1 cellular context compared by ENCODE assay signal in the genomic region with DNA sequence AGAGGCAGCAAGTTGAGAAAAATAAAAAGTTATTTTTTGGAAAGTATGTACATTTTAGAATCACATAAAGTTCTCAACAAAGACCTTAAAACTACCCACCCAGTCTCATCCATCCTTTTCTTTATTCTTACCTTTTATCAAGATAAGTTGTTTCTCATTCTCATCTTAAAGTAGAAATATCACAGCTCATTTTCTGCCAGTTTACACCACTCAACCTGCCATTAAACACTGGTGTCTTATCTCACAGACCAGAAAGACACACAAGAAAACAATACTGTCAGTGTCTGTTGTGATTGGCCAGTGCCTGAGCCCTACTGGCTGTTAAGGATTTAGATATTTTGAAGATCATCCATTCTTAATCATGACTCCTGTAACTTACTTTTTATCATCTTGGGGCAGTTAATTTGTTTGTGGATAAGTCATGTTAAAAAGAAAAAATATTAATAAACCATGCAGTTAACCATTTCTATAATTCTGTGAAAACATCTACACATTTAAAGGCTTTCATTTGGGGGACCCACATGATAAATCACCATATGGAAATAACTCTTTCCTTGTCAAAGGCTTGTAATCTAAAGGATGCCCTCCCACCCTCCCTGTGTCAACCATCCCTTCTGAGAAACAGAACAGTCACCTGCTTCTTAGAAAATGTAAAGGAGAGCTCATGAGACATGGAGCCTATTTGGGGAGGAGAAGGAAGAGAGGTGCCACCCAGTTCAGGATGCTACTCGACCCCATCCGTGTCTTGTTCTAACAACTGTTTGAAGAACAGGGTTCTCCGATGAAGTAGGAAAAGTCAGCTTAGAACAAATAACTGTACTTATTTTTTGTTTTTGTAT.
TF ChIP-seq lines count a peak whose summit lies in the region.

No MANE protein-coding gene starts in this region.

TF ChIP-seq in K562, 482 proteins besides CTCF, POLR2A, EP300 and RAD21 (continued from another document and continues in another):
- TF ChIP-seq, protein P1, sequence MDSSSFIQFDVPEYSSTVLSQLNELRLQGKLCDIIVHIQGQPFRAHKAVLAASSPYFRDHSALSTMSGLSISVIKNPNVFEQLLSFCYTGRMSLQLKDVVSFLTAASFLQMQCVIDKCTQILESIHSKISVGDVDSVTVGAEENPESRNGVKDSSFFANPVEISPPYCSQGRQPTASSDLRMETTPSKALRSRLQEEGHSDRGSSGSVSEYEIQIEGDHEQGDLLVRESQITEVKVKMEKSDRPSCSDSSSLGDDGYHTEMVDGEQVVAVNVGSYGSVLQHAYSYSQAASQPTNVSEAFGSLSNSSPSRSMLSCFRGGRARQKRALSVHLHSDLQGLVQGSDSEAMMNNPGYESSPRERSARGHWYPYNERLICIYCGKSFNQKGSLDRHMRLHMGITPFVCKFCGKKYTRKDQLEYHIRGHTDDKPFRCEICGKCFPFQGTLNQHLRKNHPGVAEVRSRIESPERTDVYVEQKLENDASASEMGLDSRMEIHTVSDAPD (CRISPR knock-in tag; IDR thresholded peaks at IDR 0.05): no peak
- TF ChIP-seq, protein P2, sequence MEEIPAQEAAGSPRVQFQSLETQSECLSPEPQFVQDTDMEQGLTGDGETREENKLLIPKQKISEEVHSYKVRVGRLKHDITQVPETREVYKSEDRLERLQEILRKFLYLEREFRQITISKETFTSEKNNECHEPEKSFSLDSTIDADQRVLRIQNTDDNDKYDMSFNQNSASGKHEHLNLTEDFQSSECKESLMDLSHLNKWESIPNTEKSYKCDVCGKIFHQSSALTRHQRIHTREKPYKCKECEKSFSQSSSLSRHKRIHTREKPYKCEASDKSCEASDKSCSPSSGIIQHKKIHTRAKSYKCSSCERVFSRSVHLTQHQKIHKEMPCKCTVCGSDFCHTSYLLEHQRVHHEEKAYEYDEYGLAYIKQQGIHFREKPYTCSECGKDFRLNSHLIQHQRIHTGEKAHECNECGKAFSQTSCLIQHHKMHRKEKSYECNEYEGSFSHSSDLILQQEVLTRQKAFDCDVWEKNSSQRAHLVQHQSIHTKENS (CRISPR knock-in tag; IDR thresholded peaks at IDR 0.05): no peak
- TF ChIP-seq NFYB (IDR thresholded peaks at IDR 0.05; ENCODE audit: extremely low read depth, insufficient read length): peak; percentile 53
- TF ChIP-seq SMARCE1 (IDR thresholded peaks at IDR 0.05): peak; percentile 65
- peak; percentile 81 to 85 for TF ChIP-seq KDM1A (IDR thresholded peaks at IDR 0.05)
- peak; percentile 69; the same call in 1 of the 2 replicates for TF ChIP-seq NBN (IDR thresholded peaks at IDR 0.05; ENCODE audit: low read depth)
- TF ChIP-seq NRF1 (conservative IDR thresholded peaks at IDR 0.05 in 1 of 2, IDR thresholded peaks at IDR 0.05 in 1 of 2): no peak
- TF ChIP-seq, protein P3, sequence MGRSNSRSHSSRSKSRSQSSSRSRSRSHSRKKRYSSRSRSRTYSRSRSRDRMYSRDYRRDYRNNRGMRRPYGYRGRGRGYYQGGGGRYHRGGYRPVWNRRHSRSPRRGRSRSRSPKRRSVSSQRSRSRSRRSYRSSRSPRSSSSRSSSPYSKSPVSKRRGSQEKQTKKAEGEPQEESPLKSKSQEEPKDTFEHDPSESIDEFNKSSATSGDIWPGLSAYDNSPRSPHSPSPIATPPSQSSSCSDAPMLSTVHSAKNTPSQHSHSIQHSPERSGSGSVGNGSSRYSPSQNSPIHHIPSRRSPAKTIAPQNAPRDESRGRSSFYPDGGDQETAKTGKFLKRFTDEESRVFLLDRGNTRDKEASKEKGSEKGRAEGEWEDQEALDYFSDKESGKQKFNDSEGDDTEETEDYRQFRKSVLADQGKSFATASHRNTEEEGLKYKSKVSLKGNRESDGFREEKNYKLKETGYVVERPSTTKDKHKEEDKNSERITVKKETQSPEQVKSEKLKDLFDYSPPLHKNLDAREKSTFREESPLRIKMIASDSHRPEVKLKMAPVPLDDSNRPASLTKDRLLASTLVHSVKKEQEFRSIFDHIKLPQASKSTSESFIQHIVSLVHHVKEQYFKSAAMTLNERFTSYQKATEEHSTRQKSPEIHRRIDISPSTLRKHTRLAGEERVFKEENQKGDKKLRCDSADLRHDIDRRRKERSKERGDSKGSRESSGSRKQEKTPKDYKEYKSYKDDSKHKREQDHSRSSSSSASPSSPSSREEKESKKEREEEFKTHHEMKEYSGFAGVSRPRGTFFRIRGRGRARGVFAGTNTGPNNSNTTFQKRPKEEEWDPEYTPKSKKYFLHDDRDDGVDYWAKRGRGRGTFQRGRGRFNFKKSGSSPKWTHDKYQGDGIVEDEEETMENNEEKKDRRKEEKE (IDR thresholded peaks at IDR 0.05; ENCODE audit: borderline replicate concordance in 1 of 2, control insufficient read depth in 1 of 2, low read depth in 2 of 2, low read length in 1 of 2): 0 out of 4 replicates have a peak, but pooled peaks of 1 of the 2 experiments have one; percentile 53
- TF ChIP-seq HES1 (IDR thresholded peaks at IDR 0.05; ENCODE audit: low read depth): peak; percentile 31; the same call in 1 of the 2 replicates
- no peak for TF ChIP-seq DNMT1 (IDR thresholded peaks at IDR 0.05)
- TF ChIP-seq ZNF77 (CRISPR knock-in tag; IDR thresholded peaks at IDR 0.05): no peak
- TF ChIP-seq ZNF253 (CRISPR knock-in tag; conservative IDR thresholded peaks at IDR 0.05): no peak
- no peak for TF ChIP-seq ZNF507 (tag; conservative IDR thresholded peaks at IDR 0.05)
- TF ChIP-seq ZBTB2 (IDR thresholded peaks at IDR 0.05): peak; percentile 48; the same call in 1 of the 2 replicates
- TF ChIP-seq, protein P4, sequence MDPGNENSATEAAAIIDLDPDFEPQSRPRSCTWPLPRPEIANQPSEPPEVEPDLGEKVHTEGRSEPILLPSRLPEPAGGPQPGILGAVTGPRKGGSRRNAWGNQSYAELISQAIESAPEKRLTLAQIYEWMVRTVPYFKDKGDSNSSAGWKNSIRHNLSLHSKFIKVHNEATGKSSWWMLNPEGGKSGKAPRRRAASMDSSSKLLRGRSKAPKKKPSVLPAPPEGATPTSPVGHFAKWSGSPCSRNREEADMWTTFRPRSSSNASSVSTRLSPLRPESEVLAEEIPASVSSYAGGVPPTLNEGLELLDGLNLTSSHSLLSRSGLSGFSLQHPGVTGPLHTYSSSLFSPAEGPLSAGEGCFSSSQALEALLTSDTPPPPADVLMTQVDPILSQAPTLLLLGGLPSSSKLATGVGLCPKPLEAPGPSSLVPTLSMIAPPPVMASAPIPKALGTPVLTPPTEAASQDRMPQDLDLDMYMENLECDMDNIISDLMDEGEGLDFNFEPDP (CRISPR knock-in tag; IDR thresholded peaks at IDR 0.05): no peak
- TF ChIP-seq ZNF766 (CRISPR knock-in tag; conservative IDR thresholded peaks at IDR 0.05): 0 out of 2 replicates have a peak, but pooled peaks have one; percentile 26
- peak; percentile 78 for TF ChIP-seq STAT5A (IDR thresholded peaks at IDR 0.05; ENCODE audit: borderline replicate concordance, low read length)
- peak; percentile 84 for TF ChIP-seq PML (IDR thresholded peaks at IDR 0.05; ENCODE audit: low read length)
- no peak for TF ChIP-seq ZNF384 (IDR thresholded peaks at IDR 0.05; ENCODE audit: low read depth, low read length)
- peak; percentile 77 for TF ChIP-seq DACH1 (IDR thresholded peaks at IDR 0.05; ENCODE audit: partially characterized antibody)
- TF ChIP-seq, protein P5, sequence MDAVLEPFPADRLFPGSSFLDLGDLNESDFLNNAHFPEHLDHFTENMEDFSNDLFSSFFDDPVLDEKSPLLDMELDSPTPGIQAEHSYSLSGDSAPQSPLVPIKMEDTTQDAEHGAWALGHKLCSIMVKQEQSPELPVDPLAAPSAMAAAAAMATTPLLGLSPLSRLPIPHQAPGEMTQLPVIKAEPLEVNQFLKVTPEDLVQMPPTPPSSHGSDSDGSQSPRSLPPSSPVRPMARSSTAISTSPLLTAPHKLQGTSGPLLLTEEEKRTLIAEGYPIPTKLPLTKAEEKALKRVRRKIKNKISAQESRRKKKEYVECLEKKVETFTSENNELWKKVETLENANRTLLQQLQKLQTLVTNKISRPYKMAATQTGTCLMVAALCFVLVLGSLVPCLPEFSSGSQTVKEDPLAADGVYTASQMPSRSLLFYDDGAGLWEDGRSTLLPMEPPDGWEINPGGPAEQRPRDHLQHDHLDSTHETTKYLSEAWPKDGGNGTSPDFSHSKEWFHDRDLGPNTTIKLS (IDR thresholded peaks at IDR 0.05; ENCODE audit: borderline replicate concordance, low read depth): peak; percentile 28; the same call in 1 of the 2 replicates
- 0 out of 2 replicates have a peak, but pooled peaks have one; percentile 69 for TF ChIP-seq CTBP1 (IDR thresholded peaks at IDR 0.05; ENCODE audit: borderline replicate concordance)
- peak; percentile 87 for TF ChIP-seq TAL1 (IDR thresholded peaks at IDR 0.05)
- TF ChIP-seq POLR2B (IDR thresholded peaks at IDR 0.05; ENCODE audit: low read depth, partially characterized antibody): peak; percentile 24
- TF ChIP-seq RREB1 (CRISPR knock-in tag; IDR thresholded peaks at IDR 0.05): no peak
- TF ChIP-seq FOXA3 (CRISPR knock-in tag; conservative IDR thresholded peaks at IDR 0.05 in 1 of 2, IDR thresholded peaks at IDR 0.05 in 1 of 2): peak in 1 of 2 experiments; percentile 34; a peak in 1 of 4 replicates
- TF ChIP-seq RBM25 (IDR thresholded peaks at IDR 0.05; ENCODE audit: low read depth, low read length, severe bottlenecking): peak; percentile 56
- TF ChIP-seq ZNF395 (CRISPR knock-in tag; IDR thresholded peaks at IDR 0.05): 0 out of 2 replicates have a peak, but pooled peaks have one; percentile 73
- 0 out of 2 replicates have a peak, but pooled peaks have one; percentile 16 for TF ChIP-seq MTA1 (IDR thresholded peaks at IDR 0.05; ENCODE audit: borderline replicate concordance)
- peak in 1 of 2 experiments; percentile 45; a peak in 1 of 4 replicates for TF ChIP-seq TRIM24 (IDR thresholded peaks at IDR 0.05)
- no peak for TF ChIP-seq SMAD4 (CRISPR knock-in tag; conservative IDR thresholded peaks at IDR 0.05)
- TF ChIP-seq DPF2 (IDR thresholded peaks at IDR 0.05): peak; percentile 90
